ENCODE assay signal across 17 cellular contexts in the genomic region with DNA sequence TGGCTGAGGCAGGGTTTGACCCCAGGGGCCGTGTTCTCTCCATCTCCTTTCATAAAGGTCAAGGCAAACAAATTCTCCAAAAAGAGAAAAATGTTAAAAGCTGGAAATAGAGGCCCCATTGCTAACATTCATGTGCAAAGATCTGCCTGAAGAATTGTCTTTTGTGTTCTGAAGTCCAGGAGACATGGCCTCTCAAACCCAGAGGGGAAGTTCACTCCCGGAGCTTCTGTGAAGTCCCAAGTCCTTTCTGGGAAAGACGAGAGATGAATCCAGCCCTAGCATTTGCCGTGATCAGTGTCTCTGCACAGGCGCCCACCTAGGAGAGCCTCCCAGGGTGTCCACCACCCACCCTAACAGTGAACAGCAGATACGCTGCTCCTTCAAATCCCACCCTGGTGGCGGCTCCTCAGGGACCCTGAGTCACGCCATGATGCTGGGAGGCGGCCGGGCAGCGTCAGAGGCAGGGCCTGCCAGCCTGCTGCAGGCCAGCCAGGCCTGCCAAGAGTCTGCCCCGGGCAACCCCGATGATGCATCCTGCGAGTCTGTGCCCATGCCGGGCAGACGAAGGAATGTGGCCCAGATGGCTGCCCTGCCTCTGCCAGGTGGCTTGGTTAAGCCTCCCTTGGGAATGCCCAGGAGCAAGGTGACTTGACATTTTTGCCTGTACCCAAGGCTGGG. TPM values are rescaled to one million over a fixed set of nuclear protein-coding genes. Genes with fewer than 3 reads are reported as not detected.
DNase-seq lines count a peak whose midpoint lies in the region; ATAC-seq and TF ChIP-seq lines count a peak whose summit lies in the region.
"Had no signal": no experiment of that assay in that cellular context is flagged by ENCODE, and none has a peak within 500 bp of the region (broad histone marks: within the 10 kb centered on the region; RNA-seq: fewer than 3 reads in every experiment).

No MANE protein-coding gene starts in this region.

- peak overlapping the region; percentile 96; the same call in 1 of the 2 replicates for H3K4ac ChIP-seq in IMR-90 (ENCODE audit: low read depth, low read length)

- peaks cover 30% of the 10 kb centered on the region for H3K9me1 ChIP-seq in IMR-90 (ENCODE audit: insufficient read depth, low read length)

- no peak overlapping the region for H3K56ac ChIP-seq in IMR-90 (ENCODE audit: extremely low read depth, insufficient read depth, low read length)

- H3K9me3 ChIP-seq in IMR-90 (ENCODE audit: control insufficient read depth, insufficient read depth, low read length) (no peaks in the 10 kb centered on the region), breast epithelium (no peaks in the 10 kb centered on the region)
- H3K9me3 ChIP-seq: upper lobe of right lung had no signal

- H2AK5ac ChIP-seq in IMR-90 (ENCODE audit: low read depth, low read length): peak overlapping the region; percentile 97

- H3K14ac ChIP-seq in IMR-90 (replicated peaks; ENCODE audit: low read depth, low read length): peak overlapping the region; percentile 70

- H3K36me3 ChIP-seq in IMR-90 (ENCODE audit: control insufficient read depth, insufficient read depth, low read length) (no peaks in the 10 kb centered on the region), breast epithelium (no peaks in the 10 kb centered on the region)
- H3K36me3 ChIP-seq: upper lobe of right lung had no signal

- in situ Hi-C loops in IMR-90 (cut with MboI; ENCODE audit: low sequenced_read_pairs): no loop called here

- no TSS peak for BruUV-seq in IMR-90 (replicated peaks; lab: Mats Ljungman, UMichigan)

- H2BK20ac ChIP-seq in IMR-90 (ENCODE audit: low read depth, low read length): peak overlapping the region; percentile 96

- DNase-seq in 8988T (peak; percentile 62), IMR-90 (no peak), breast epithelium (ENCODE audit: low spot score in 2 of 2) (peak; percentile 74 to 82), midbrain (lab: John Stamatoyannopoulos, UW) (peak; percentile 31), left ventricle myocardium superior (no peak), Kasumi-1 (lab: John Stamatoyannopoulos, UW) (no peak), NCI-H1436 treated with DMSO at 0.1 percent for 48 hours (lab: John Stamatoyannopoulos, UW) (no peak)
- DNase-seq: activated CD4-positive, alpha-beta memory T cell treated with anti-CD3 and anti-CD28 coated beads for 36 hours; activated naive CD4-positive, alpha-beta T cell treated with anti-CD3 and anti-CD28 coated beads for 36 hours; DMS79; kidney; naive thymus-derived CD4-positive, alpha-beta T cell; NCI-H2029 treated with DMSO at 0.1 percent for 48 hours; upper lobe of right lung had no signal

- no peak overlapping the region for H3K4me2 ChIP-seq in IMR-90 (ENCODE audit: low read depth, low read length)
- H3K4me2 ChIP-seq: smooth muscle cell had no signal

- no peak overlapping the region for H3K4me3 ChIP-seq in IMR-90 (ENCODE audit: insufficient read depth, low read depth, low read length)
- no peak overlapping the region for H3K4me3 ChIP-seq in breast epithelium
- H3K4me3 ChIP-seq: K562, smooth muscle cell, upper lobe of right lung had no signal

- peak overlapping the region; percentile 90; the same call in 1 of the 3 replicates for H2BK15ac ChIP-seq in IMR-90 (ENCODE audit: low read depth, low read length)

- 95% methylated on average over 13 of the region's 16 CpGs; no CpG with 5 or more reads in 1 of the 2 experiments for WGBS in IMR-90 (ENCODE audit: extremely low coverage in 2 of 2, insufficient read length in 1 of 2), 2 experiments

- H3K27me3 ChIP-seq in IMR-90 (ENCODE audit: control insufficient read depth, insufficient read depth, low read length) (0 out of 2 replicates have a peak, but pooled peaks cover 1% of the 10 kb centered on the region), breast epithelium (no peaks in the 10 kb centered on the region)
- H3K27me3 ChIP-seq: upper lobe of right lung had no signal

- peak overlapping the region; percentile 39 for H2AFZ ChIP-seq in IMR-90 (replicated peaks; ENCODE audit: low read length, poor library complexity)

- no peak overlapping the region for H3K18ac ChIP-seq in IMR-90 (ENCODE audit: low read depth, low read length)

- TF ChIP-seq POLR2A in IMR-90 (IDR thresholded peaks at IDR 0.05; ENCODE audit: low read depth, low read length) (no peak), breast epithelium (IDR thresholded peaks at IDR 0.05) (no peak)

- CTCF ChIA-PET in IMR-90 (lab: Yijun Ruan, JAX): no interaction called here

- no peak for TF ChIP-seq CTCF in IMR-90 (conservative IDR thresholded peaks at IDR 0.05; ENCODE audit: low read depth, low read length)
- TF ChIP-seq CTCF in breast epithelium (IDR thresholded peaks at IDR 0.05): no peak

- peak overlapping the region; percentile 51 for H2AK9ac ChIP-seq in IMR-90 (replicated peaks; ENCODE audit: low read depth, low read length, poor library complexity)

- no peak overlapping the region for H4K5ac ChIP-seq in IMR-90 (ENCODE audit: low read depth, low read length)

- peak overlapping the region in 1 of 2 experiments; percentile 79; a peak in 2 of 4 replicates for H4K8ac ChIP-seq in IMR-90 (ENCODE audit: low read depth in 2 of 2, low read length in 2 of 2)

- H4K20me1 ChIP-seq in IMR-90 (ENCODE audit: insufficient read depth, low read length): no peaks in the 10 kb centered on the region

- peak overlapping the region; percentile 86 for H4K91ac ChIP-seq in IMR-90 (ENCODE audit: insufficient read depth, low read depth, low read length)

- no peak overlapping the region for H3K9ac ChIP-seq in IMR-90 (ENCODE audit: low read depth, low read length)

- no peak for TF ChIP-seq RAD21 in IMR-90 (IDR thresholded peaks at IDR 0.05; ENCODE audit: low read length)

- H3K79me1 ChIP-seq in IMR-90 (ENCODE audit: low read depth in 1 of 2, low read length in 2 of 2): peaks cover 0 to 15% of the 10 kb centered on the region in 2 experiments; a peak in 2 of 4 replicates

- no peak overlapping the region for H3K27ac ChIP-seq in IMR-90 (ENCODE audit: insufficient read depth, low read length)
- H3K27ac ChIP-seq in breast epithelium: peak overlapping the region; percentile 60 to 61
- H3K27ac ChIP-seq: upper lobe of right lung had no signal

- no peak overlapping the region for H3K23ac ChIP-seq in IMR-90 (ENCODE audit: low read depth, low read length)

- POLR2A ChIA-PET in IMR-90 (lab: Charles Lee; ENCODE audit: unreplicated experiment): no interaction called here

- peak overlapping the region; percentile 87 for H2BK120ac ChIP-seq in IMR-90 (ENCODE audit: low read depth, low read length)

- H3K4me1 ChIP-seq in IMR-90 (ENCODE audit: control insufficient read depth, insufficient read depth, low read length): peaks cover 19% of the 10 kb centered on the region
- H3K4me1 ChIP-seq in breast epithelium: peaks cover 5 to 16% of the 10 kb centered on the region in 2 donors

- dilution Hi-C loops in IMR-90 (cut with HindIII; ENCODE audit: low sequenced_read_pairs, unreplicated experiment): no loop called here

- no peak for ATAC-seq in IMR-90 (ENCODE audit: low read depth)
- ATAC-seq in left ventricle myocardium superior: no peak
- ATAC-seq in HG03108 (IDR thresholded peaks at IDR 0.05; ENCODE audit: unreplicated experiment): no peak
- ATAC-seq: naive thymus-derived CD4-positive, alpha-beta T cell had no signal

- H2BK5ac ChIP-seq in IMR-90 (ENCODE audit: low read depth, low read length, poor library complexity, severe bottlenecking): peak overlapping the region; percentile 7

- intact Hi-C loops in IMR-90 (cut with micrococcal nuclease): loop anchor here (5.0 kb wide), 1 partner anchor 158 kb away; no protein-coding TSS in a partner anchor
- intact Hi-C loops in breast epithelium (cut with DNase I; ENCODE audit: low total_unique reads): no loop called here
- intact Hi-C loops in left ventricle myocardium superior (cut with micrococcal nuclease): no loop called here

TF ChIP-seq in IMR-90, 13 proteins besides CTCF, POLR2A, EP300 and RAD21:
- TF ChIP-seq CEBPB (IDR thresholded peaks at IDR 0.05; ENCODE audit: low read depth, low read length) (no peak), BHLHE40 (IDR thresholded peaks at IDR 0.05; ENCODE audit: low read depth, low read length) (no peak), NFE2L2 (IDR thresholded peaks at IDR 0.05; ENCODE audit: low read depth, low read length) (0 out of 2 replicates have a peak, but pooled peaks have one; percentile 19)

RNA-seq across cellular contexts. Expression of a gene that starts 5.2 kb away (rescaled TPM):
- total RNA-seq in IMR-90 (2012; rRNA removed) (19.4 and 25.3 TPM in 2 replicates), breast epithelium (10 to 100 TPM; 37.0 to 73.8 (median 41.6) TPM), left ventricle myocardium superior (5.2 TPM)
- polyA plus RNA-seq in IMR-90 (2012; rRNA removed): 10.6 and 15.6 TPM in 2 replicates
- 5.8 and 8.5 TPM in 2 replicates for polyA plus RNA-seq in IMR-90 (2012; cell fraction: cytosol; rRNA removed)
- polyA plus RNA-seq in IMR-90 (2012; cell fraction: nucleus; rRNA removed; ENCODE audit: low replicate concordance): 28.1 and 43.3 TPM in 2 replicates

RNA-seq across cellular contexts. Expression of a gene that starts 51.1 kb away (rescaled TPM):
- total RNA-seq in IMR-90 (2012; rRNA removed) (12.0 and 13.6 TPM in 2 replicates), breast epithelium (10 to 100 TPM; 15.2 to 18.1 (median 16.1) TPM), left ventricle myocardium superior (6.6 TPM)
- polyA plus RNA-seq in IMR-90 (2012; rRNA removed): 6.8 and 7.8 TPM in 2 replicates
- polyA plus RNA-seq in IMR-90 (2012; cell fraction: cytosol; rRNA removed): 2.4 and 2.8 TPM in 2 replicates
- 4.6 and 22.7 TPM in 2 replicates for polyA plus RNA-seq in IMR-90 (2012; cell fraction: nucleus; rRNA removed; ENCODE audit: low replicate concordance)

Comparison
In these comparisons a context has a peak if more than half of its experiments do, and no peak if none do; other contexts are left out.
1. DNase-seq: peak in 8988T (single experiment), breast epithelium (2 of 2) and midbrain (single experiment); none in IMR-90 (single experiment), left ventricle myocardium superior (single experiment), Kasumi-1 (0 of 2) and NCI-H1436 treated with DMSO at 0.1 percent for 48 hours (single experiment).